2 cellular contexts compared by ENCODE assay signal in the genomic region with DNA sequence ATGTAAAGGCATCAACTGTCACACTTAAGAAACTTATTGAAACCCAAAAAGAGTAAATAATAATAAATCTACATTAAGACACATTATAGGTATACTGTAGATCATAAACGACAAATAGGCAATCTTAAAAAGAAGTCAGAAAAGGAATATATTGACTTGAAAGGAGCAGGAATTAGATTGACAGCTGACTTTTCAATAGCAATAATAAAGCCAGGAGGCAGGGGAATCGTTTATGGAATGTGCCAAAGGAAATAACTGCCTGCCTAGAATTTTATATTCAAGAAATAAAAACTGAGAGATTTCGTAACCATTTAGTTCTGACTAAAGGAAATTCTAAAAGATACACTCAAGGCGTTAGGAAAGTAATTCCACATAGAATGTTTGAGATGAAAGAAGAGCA.
TF ChIP-seq lines count a peak whose summit lies in the region.

No MANE protein-coding gene starts in this region.

TF ChIP-seq in HepG2, 621 proteins besides CTCF, POLR2A, EP300 and RAD21:
- TF ChIP-seq MTA3 (CRISPR knock-in tag; IDR thresholded peaks at IDR 0.05) (no peak), ZNF317 (CRISPR knock-in tag; IDR thresholded peaks at IDR 0.05) (peak; percentile 59)
- TF ChIP-seq, protein P1, sequence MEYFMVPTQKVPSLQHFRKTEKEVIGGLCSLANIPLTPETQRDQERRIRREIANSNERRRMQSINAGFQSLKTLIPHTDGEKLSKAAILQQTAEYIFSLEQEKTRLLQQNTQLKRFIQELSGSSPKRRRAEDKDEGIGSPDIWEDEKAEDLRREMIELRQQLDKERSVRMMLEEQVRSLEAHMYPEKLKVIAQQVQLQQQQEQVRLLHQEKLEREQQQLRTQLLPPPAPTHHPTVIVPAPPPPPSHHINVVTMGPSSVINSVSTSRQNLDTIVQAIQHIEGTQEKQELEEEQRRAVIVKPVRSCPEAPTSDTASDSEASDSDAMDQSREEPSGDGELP (IDR thresholded peaks at IDR 0.05; ENCODE audit: borderline replicate concordance, low read depth), result no peak

TF ChIP-seq in WTC11, 78 proteins besides CTCF, POLR2A, EP300 and RAD21:
- 0 out of 2 replicates have a peak, but pooled peaks have one; percentile 18 for TF ChIP-seq ZNF317 (CRISPR knock-in tag; IDR thresholded peaks at IDR 0.05; ENCODE audit: borderline replicate concordance, low read depth)
- TF ChIP-seq RORB (CRISPR knock-in tag; IDR thresholded peaks at IDR 0.05), result no peak
